9 cellular contexts compared by ENCODE assay signal in genomic region chr2:47269316-47270232, GRCh38.
DNase-seq lines count a peak whose midpoint lies in the region; ATAC-seq and TF ChIP-seq lines count a peak whose summit lies in the region.
"Had no signal": no experiment of that assay in that cellular context is flagged by ENCODE, and none has a peak within 500 bp of the region (broad histone marks: within the 10 kb centered on the region; RNA-seq: fewer than 3 reads in every experiment).

No MANE protein-coding gene starts in this region.

- intact Hi-C loops in PC-3 (cut with micrococcal nuclease), result loop anchor here (1.0 to 5.0 kb wide), 4 partner anchors 53 to 352 kb away; partner anchors contain the start of gene MCFD2

- H3K27me3 Mint-ChIP-seq in neural progenitor cell (ENCODE audit: insufficient read depth, low read depth), result peaks cover 4% of the 10 kb centered on the region

- H4K20me1 ChIP-seq in PC-3 (ENCODE audit: low read length) (no peaks in the 10 kb centered on the region), neural progenitor cell (ENCODE audit: low read depth) (no peaks in the 10 kb centered on the region)

- POLR2A ChIA-PET in PC-3 (lab: Charles Lee; ENCODE audit: unreplicated experiment), result interaction anchor here (0.6 kb wide), 2 partner anchors 44 to 92 kb away, joined by 3 read pairs; no protein-coding TSS in a partner anchor

- H2AFZ ChIP-seq in PC-3 (ENCODE audit: low read length), result peak overlapping the region; percentile 30; the same call in 1 of the 2 replicates
- H2AFZ ChIP-seq in neural progenitor cell (replicated peaks), result no peak overlapping the region

- H3K79me2 ChIP-seq in PC-3 (ENCODE audit: low read length) (no peaks in the 10 kb centered on the region), neural progenitor cell (ENCODE audit: low read depth) (no peaks in the 10 kb centered on the region)

- H3F3A ChIP-seq in PC-3 (ENCODE audit: low read length, unreplicated experiment) (peaks cover 3% of the 10 kb centered on the region), neural progenitor cell (ENCODE audit: low read depth) (no peaks in the 10 kb centered on the region)

- BruUV-seq in PC-3 (replicated peaks; lab: Mats Ljungman, UMichigan), result TSS peak; percentile 87

- peak overlapping the region; percentile 95 for H3K27ac ChIP-seq in PC-3 (ENCODE audit: low read length)
- no peak overlapping the region for H3K27ac ChIP-seq in neural progenitor cell

- H3K4me1 ChIP-seq in PC-3 (ENCODE audit: insufficient read depth, low read length) (peaks cover 65% of the 10 kb centered on the region), neural progenitor cell (peaks cover 5% of the 10 kb centered on the region)

- H3K4me3 ChIP-seq in PC-3 (ENCODE audit: low read length), result no peak overlapping the region
- no peak overlapping the region for H3K4me3 ChIP-seq in epithelial cell of proximal tubule (ENCODE audit: low read depth, low read length)
- H3K4me3 ChIP-seq in neural progenitor cell, result no peak overlapping the region

- peak overlapping the region; percentile 63 for H3K9ac ChIP-seq in PC-3 (ENCODE audit: low read length)
- H3K9ac ChIP-seq in neural progenitor cell, result no peak overlapping the region

- CTCF ChIA-PET in PC-3 (lab: Charles Lee), result interaction anchor here (0.5 to 1.1 kb wide), 2 partner anchors 74 to 239 kb away, joined by 3 read pairs; no protein-coding TSS in a partner anchor

- H3K9me3 Mint-ChIP-seq in neural progenitor cell, result no peaks in the 10 kb centered on the region

- H3K4me3 Mint-ChIP-seq in neural progenitor cell, result no peak overlapping the region

- H3K27me3 ChIP-seq in PC-3 (ENCODE audit: low read length), result no peaks in the 10 kb centered on the region
- peaks cover 45% of the 10 kb centered on the region for H3K27me3 ChIP-seq in neural progenitor cell

- H3K36me3 ChIP-seq in PC-3 (ENCODE audit: low read depth, low read length) (no peaks in the 10 kb centered on the region), neural progenitor cell (no peaks in the 10 kb centered on the region)

- no peaks in the 10 kb centered on the region for H3K9me2 ChIP-seq in PC-3 (replicated peaks; ENCODE audit: low read length)

- H3K9me3 ChIP-seq in PC-3 (ENCODE audit: low read length), result no peaks in the 10 kb centered on the region
- no peaks in the 10 kb centered on the region for H3K9me3 ChIP-seq in neural progenitor cell (ENCODE audit: low read depth)

- H3K36me3 Mint-ChIP-seq in neural progenitor cell, result no peaks in the 10 kb centered on the region

- peak overlapping the region; percentile 51 for H3K4me2 ChIP-seq in PC-3 (ENCODE audit: low read length)
- no peak overlapping the region for H3K4me2 ChIP-seq in neural progenitor cell

- ATAC-seq in PC-3 (peak; percentile 80), GM18873 (IDR thresholded peaks at IDR 0.05; ENCODE audit: low FRiP score, unreplicated experiment) (no peak)

- H3K27ac Mint-ChIP-seq in neural progenitor cell, result peak overlapping the region; percentile 51

- peaks cover 37% of the 10 kb centered on the region for H3K4me1 Mint-ChIP-seq in neural progenitor cell

- DNase-seq in AG08396 (ENCODE audit: low spot score) (peak; percentile 90), PC-3 (peak; percentile 99), epithelial cell of proximal tubule (ENCODE audit: low read depth) (peak; percentile 92), neural progenitor cell (ENCODE audit: low spot score) (no peak), inferior parietal cortex (ENCODE audit: extremely low spot score) (no peak), NCI-H2196 (lab: John Stamatoyannopoulos, UW; ENCODE audit: unreplicated experiment) (no peak), cortex of kidney (lab: John Stamatoyannopoulos, UW) (no peak)
- DNase-seq: DND-41 had no signal

- no peak for TF ChIP-seq CTCF in PC-3 (conservative IDR thresholded peaks at IDR 0.05; ENCODE audit: low read depth, low read length)
- no peak for TF ChIP-seq CTCF in epithelial cell of proximal tubule (conservative IDR thresholded peaks at IDR 0.05; ENCODE audit: low read depth, low read length)
- TF ChIP-seq CTCF in neural progenitor cell (IDR thresholded peaks at IDR 0.05), result no peak

Comparison
In these comparisons a context has a peak if more than half of its experiments do, and no peak if none do; other contexts are left out.
1. DNase-seq: peak in AG08396 (single experiment), PC-3 (single experiment) and epithelial cell of proximal tubule (single experiment); none in neural progenitor cell (single experiment), inferior parietal cortex (single experiment), NCI-H2196 (single experiment) and cortex of kidney (single experiment).